Comparison of ENCODE assay signal across 24 cellular contexts in the genomic region with DNA sequence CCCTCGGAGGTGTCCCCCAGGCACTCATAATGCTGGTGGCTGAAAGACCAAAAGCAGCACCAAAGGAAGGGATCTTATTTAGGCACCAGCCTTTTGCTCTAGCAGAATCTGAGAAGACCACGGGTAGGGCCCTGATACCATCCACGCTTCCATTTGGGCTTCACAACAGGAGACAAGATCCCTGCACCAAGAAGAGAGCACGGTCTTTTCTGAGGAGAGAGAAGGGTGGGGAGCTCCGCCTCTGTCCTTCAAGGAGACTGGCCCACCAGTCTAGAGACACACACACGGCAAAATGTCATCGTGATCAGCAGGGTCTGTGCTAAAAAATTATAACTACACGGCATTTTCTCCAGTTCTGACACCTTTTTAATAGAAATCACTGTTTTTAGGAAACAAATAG. TPM values are rescaled to one million over a fixed set of nuclear protein-coding genes. Genes with fewer than 3 reads are reported as not detected.
A peak's percentile ranks its signal among the peaks of the same experiment; 100 is the strongest.
DNase-seq lines count a peak whose midpoint lies in the region; ATAC-seq, FAIRE-seq and TF ChIP-seq lines count a peak whose summit lies in the region.
"Had no signal": no experiment of that assay in that cellular context is flagged by ENCODE, and none has a peak within 500 bp of the region (broad histone marks: within the 10 kb centered on the region; RNA-seq: fewer than 3 reads in every experiment).

No MANE protein-coding gene starts in this region.

- peaks cover 35% of the 10 kb centered on the region for H3K4me1 ChIP-seq in CD4-positive, CD25-positive, alpha-beta regulatory T cell (ENCODE audit: control insufficient read depth, insufficient read depth, low read length, poor library complexity, severe bottlenecking)
- H3K4me1 ChIP-seq in RWPE2 (ENCODE audit: insufficient read depth, poor library complexity, severe bottlenecking) (peaks cover 54% of the 10 kb centered on the region), small intestine (ENCODE audit: control insufficient read depth in 2 of 2, insufficient read depth in 1 of 2, low read depth in 1 of 2, low read length in 1 of 2) (no peaks in the 10 kb centered on the region)
- H3K4me1 ChIP-seq: uterus had no signal

- no peaks in the 10 kb centered on the region for H3K27me3 ChIP-seq in CD4-positive, CD25-positive, alpha-beta regulatory T cell (ENCODE audit: control insufficient read depth, insufficient read depth, low read length)
- H3K27me3 ChIP-seq in RWPE2 (ENCODE audit: insufficient read depth, poor library complexity, severe bottlenecking): no peaks in the 10 kb centered on the region
- no peaks in the 10 kb centered on the region for H3K27me3 ChIP-seq in small intestine (ENCODE audit: control insufficient read depth in 2 of 2, insufficient read depth in 2 of 2, low read length in 2 of 2)
- H3K27me3 ChIP-seq: uterus had no signal

- FAIRE-seq in small intestine (lab: Jason Lieb, UNC): no peak

- H3K27me3 Mint-ChIP-seq in CD4-positive, CD25-positive, alpha-beta regulatory T cell: no peaks in the 10 kb centered on the region
- H3K27me3 Mint-ChIP-seq: activated CD4-positive, alpha-beta T cell treated with anti-CD3 and anti-CD28 coated beads, Interleukin-2, amount 10 ng/mL, durations not matched to agents 24 days and 14 days; activated naive CD8-positive, alpha-beta T cell had no signal

- H3K36me3 ChIP-seq in CD4-positive, CD25-positive, alpha-beta regulatory T cell (ENCODE audit: control insufficient read depth, insufficient read depth, low read length): peaks cover 41% of the 10 kb centered on the region
- peaks cover 22% of the 10 kb centered on the region for H3K36me3 ChIP-seq in RWPE2 (ENCODE audit: low read depth)
- peaks cover 6% of the 10 kb centered on the region in 2 donors for H3K36me3 ChIP-seq in small intestine (ENCODE audit: control insufficient read depth in 2 of 2, insufficient read depth in 2 of 2, low read length in 2 of 2)
- H3K36me3 ChIP-seq: uterus had no signal

- TF ChIP-seq CTCF in RWPE2 (IDR thresholded peaks at IDR 0.05; ENCODE audit: poor library complexity, severe bottlenecking): no peak

- H3K4me3 ChIP-seq in CD4-positive, CD25-positive, alpha-beta regulatory T cell (ENCODE audit: low read depth, low read length): no peak overlapping the region
- H3K4me3 ChIP-seq in RWPE2 (ENCODE audit: severe bottlenecking): no peak overlapping the region
- H3K4me3 ChIP-seq in skin epidermis: peak overlapping the region in 2 of 7 experiments; percentile 9 to 31
- H3K4me3 ChIP-seq in small intestine (ENCODE audit: low read depth in 1 of 2, low read length in 2 of 2): no peak overlapping the region
- H3K4me3 ChIP-seq: uterus had no signal

- peaks cover 6 to 42% (median 20%) of the 10 kb centered on the region in 4 donors for H3K4me1 Mint-ChIP-seq in CD4-positive, CD25-positive, alpha-beta regulatory T cell

- peak overlapping the region in 2 of 3 donors; percentile 25 to 85 for H3K27ac Mint-ChIP-seq in CD4-positive, CD25-positive, alpha-beta regulatory T cell
- H3K27ac Mint-ChIP-seq: activated CD4-positive, alpha-beta T cell treated with anti-CD3 and anti-CD28 coated beads, Interleukin-2, amount 10 ng/mL, durations not matched to agents 24 days and 14 days; activated T-helper 2 cell treated with anti-CD3 and anti-CD28 coated beads, Interferon-gamma antibody, Interleukin-2, Interleukin-4, amounts not matched to agents 10 μg/mL and 5 μg/mL and 100 μg/mL, durations not matched to agents 14 hours and 24 hours and 36 hours had no signal

- in situ Hi-C loops in ACHN (cut with HindIII; ENCODE audit: low pct_ligation_motif_present, low pct_unique_long_range_greater_than_20kb, low sequenced_read_pairs): no loop called here

- no peak overlapping the region for H3K27ac ChIP-seq in CD4-positive, CD25-positive, alpha-beta regulatory T cell (ENCODE audit: insufficient read depth, low read length, poor library complexity, severe bottlenecking)
- H3K27ac ChIP-seq in RWPE2 (ENCODE audit: poor library complexity, severe bottlenecking) (peak overlapping the region; percentile 95), epithelial cell of prostate (peak overlapping the region; percentile 93), skin epidermis (peak overlapping the region in 16 of 21 experiments; percentile 39 to 94 (median 72)), small intestine (ENCODE audit: low read depth in 1 of 2, low read length in 1 of 2) (no peak overlapping the region)
- H3K27ac ChIP-seq: uterus had no signal

- ATAC-seq in CD4-positive, CD25-positive, alpha-beta regulatory T cell (ENCODE audit: low read depth in 2 of 2): no peak
- no peak for ATAC-seq in RWPE2 (ENCODE audit: low read depth)
- ATAC-seq: HCT116 had no signal

- 90 to 94% (median 90%) methylated on average over 8 of the region's 8 CpGs for WGBS in small intestine, 3 donors

- H3K4me3 Mint-ChIP-seq in CD4-positive, CD25-positive, alpha-beta regulatory T cell: peak overlapping the region in 2 of 4 donors; percentile 15
- H3K4me3 Mint-ChIP-seq: activated CD4-positive, alpha-beta T cell treated with anti-CD3 and anti-CD28 coated beads, Interleukin-2, amount 10 ng/mL, durations not matched to agents 24 days and 14 days; activated naive CD8-positive, alpha-beta T cell had no signal

- DNase-seq in CD4-positive, CD25-positive, alpha-beta regulatory T cell: no peak
- DNase-seq in RWPE2 (ENCODE audit: low spot score) (no peak), epithelial cell of prostate (ENCODE audit: low read depth, low spot score) (no peak), ACHN (no peak), DMS79 (lab: John Stamatoyannopoulos, UW) (no peak), small intestine (no peak), HUDEP-2 (lab: John Stamatoyannopoulos, UW; ENCODE audit: unreplicated experiment in 76 of 76) (no peak)
- DNase-seq: activated CD4-positive, alpha-beta T cell treated with anti-CD3 and anti-CD28 coated beads, Interleukin-2, amount 10 ng/mL, durations not matched to agents 24 days and 14 days; effector memory CD4-positive, alpha-beta T cell; MM.1S; NCI-H1436; NCI-H2107; NCI-H526; retina; SHP77 treated with DMSO at 0.1 percent for 48 hours; stimulated activated CD4-positive, alpha-beta T cell treated with anti-CD3 and anti-CD28 coated beads, Interleukin-12 subunit alpha, Interleukin-12 subunit beta, amount 100 ng/mL, for 4 hours; substantia nigra; uterus had no signal

- no peaks in the 10 kb centered on the region for H3K9me3 Mint-ChIP-seq in CD4-positive, CD25-positive, alpha-beta regulatory T cell
- H3K9me3 Mint-ChIP-seq: activated CD4-positive, alpha-beta T cell treated with anti-CD3 and anti-CD28 coated beads, Interleukin-2, amount 10 ng/mL, durations not matched to agents 24 days and 14 days; activated T-helper 2 cell treated with anti-CD3 and anti-CD28 coated beads, Interferon-gamma antibody, Interleukin-2, Interleukin-4, amounts not matched to agents 10 μg/mL and 5 μg/mL and 100 μg/mL, durations not matched to agents 14 hours and 24 hours and 36 hours had no signal

- no peaks in the 10 kb centered on the region for H3K9me3 ChIP-seq in CD4-positive, CD25-positive, alpha-beta regulatory T cell (ENCODE audit: control insufficient read depth in 2 of 2, low read length in 2 of 2)
- H3K9me3 ChIP-seq in RWPE2 (ENCODE audit: severe bottlenecking) (no peaks in the 10 kb centered on the region), small intestine (ENCODE audit: control insufficient read depth, low read depth) (no peaks in the 10 kb centered on the region)
- H3K9me3 ChIP-seq: uterus had no signal

- H3K36me3 Mint-ChIP-seq in CD4-positive, CD25-positive, alpha-beta regulatory T cell: peaks cover 24% of the 10 kb centered on the region

RNA-seq across cellular contexts. Expression of a gene that starts 9.8 kb away (rescaled TPM):
- 4.2 TPM for total RNA-seq in CD4-positive, CD25-positive, alpha-beta regulatory T cell
- polyA plus RNA-seq in CD4-positive, CD25-positive, alpha-beta regulatory T cell: 1 to 10 TPM in 2 of 4 donors, under 1 TPM in 2; 0.65 to 3.4 (median 1.2) TPM
- polyA plus RNA-seq in small intestine: 10 to 100 TPM in 1 of 3 donors, under 1 TPM in 2; 0.22 to 10.7 (median 0.81) TPM
- total RNA-seq: activated CD4-positive, alpha-beta T cell treated with anti-CD3 and anti-CD28 coated beads, Interleukin-2, amount 10 ng/mL, durations not matched to agents 24 days and 14 days; lung microvascular endothelial cell had no signal

RNA-seq across cellular contexts. Expression of a gene that starts 14.5 kb away (rescaled TPM):
- total RNA-seq in CD4-positive, CD25-positive, alpha-beta regulatory T cell: 64.1 TPM
- polyA plus RNA-seq in CD4-positive, CD25-positive, alpha-beta regulatory T cell: 10 to 100 TPM; 52.6 to 62.0 (median 59.3) TPM
- polyA plus RNA-seq in small intestine: 10 to 100 TPM; 45.2 to 74.0 (median 71.9) TPM

RNA-seq across cellular contexts. Expression of a gene that starts 25.1 kb away (rescaled TPM):
- 1.8 TPM for total RNA-seq in CD4-positive, CD25-positive, alpha-beta regulatory T cell
- not detected for polyA plus RNA-seq in CD4-positive, CD25-positive, alpha-beta regulatory T cell
- under 1 TPM in 1 of 3 donors, not detected in 2; 0.19 TPM for polyA plus RNA-seq in small intestine
- total RNA-seq: kidney epithelial cell had no signal

RNA-seq across cellular contexts. Expression of a gene that starts 46.8 kb away (rescaled TPM):
- 4.1 TPM for total RNA-seq in CD4-positive, CD25-positive, alpha-beta regulatory T cell
- polyA plus RNA-seq in CD4-positive, CD25-positive, alpha-beta regulatory T cell: under 1 TPM in 1 of 4 donors, not detected in 3; 0.18 TPM
- polyA plus RNA-seq in small intestine: 1 to 10 TPM; 1.3 to 6.1 (median 1.9) TPM

Comparison
In these comparisons a context has a peak if more than half of its experiments do, and no peak if none do; other contexts are left out.
1. H3K27ac ChIP-seq: peak in RWPE2 (single experiment), epithelial cell of prostate (single experiment) and skin epidermis (16 of 21); none in CD4-positive, CD25-positive, alpha-beta regulatory T cell (single experiment) and small intestine (0 of 2).